12 cellular contexts compared by ENCODE assay signal in the genomic region with DNA sequence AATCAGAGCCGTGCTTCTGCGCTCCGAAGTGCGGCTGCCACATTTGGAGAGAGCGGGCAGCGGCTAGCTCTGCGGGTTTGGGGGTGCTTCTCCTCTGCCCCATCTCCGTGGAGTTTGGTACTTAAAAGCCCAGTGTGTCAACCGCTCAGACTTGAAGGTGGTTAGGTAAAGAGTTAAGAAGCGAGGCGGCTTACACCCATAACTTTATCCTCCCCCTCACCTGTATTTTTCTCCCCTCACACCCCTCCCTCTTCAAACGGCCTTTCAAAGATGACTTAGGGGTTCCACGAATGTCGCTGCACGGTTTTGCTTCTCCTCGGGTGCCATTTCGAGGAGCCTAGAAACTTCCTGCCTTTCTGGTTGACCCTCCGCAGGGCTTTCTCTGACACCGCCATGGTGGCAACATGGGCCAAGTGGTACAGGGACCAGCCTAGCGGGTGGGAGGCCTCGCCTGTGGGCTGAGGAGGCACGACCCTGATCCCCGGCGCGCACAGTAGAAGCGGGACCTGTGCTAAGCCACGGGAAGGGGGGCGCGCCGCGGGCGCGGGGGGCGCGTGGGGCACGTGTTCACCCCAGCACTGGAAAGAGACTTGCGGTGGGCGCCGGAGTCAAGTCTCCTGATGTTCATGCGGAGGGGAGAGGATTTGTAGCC. TPM values are rescaled to one million over a fixed set of nuclear protein-coding genes. Genes with fewer than 3 reads are reported as not detected.
DNase-seq lines count a peak whose midpoint lies in the region; ATAC-seq and TF ChIP-seq lines count a peak whose summit lies in the region.
"Had no signal": no experiment of that assay in that cellular context is flagged by ENCODE, and none has a peak within 500 bp of the region (broad histone marks: within the 10 kb centered on the region; RNA-seq: fewer than 3 reads in every experiment).

No MANE protein-coding gene starts in this region.

- H2BK15ac ChIP-seq in mesendoderm (replicated peaks; ENCODE audit: low read depth) = no peak overlapping the region

- H2BK5ac ChIP-seq in mesendoderm (ENCODE audit: low read length) = no peak overlapping the region

- H3K36me3 Mint-ChIP-seq in endodermal cell (ENCODE audit: low read depth) = no peaks in the 10 kb centered on the region
- H3K36me3 Mint-ChIP-seq in activated CD8-positive, alpha-beta memory T cell treated with anti-CD3 and anti-CD28 coated beads, Interleukin-2, amount 10 ng/mL, durations not matched to agents 7 days and 5 days = peaks cover 4% of the 10 kb centered on the region
- H3K36me3 Mint-ChIP-seq: natural killer cell treated with Interleukin-12 subunit alpha and Interleukin-12 subunit beta and Interleukin-15 and Interleukin-18, amount 100 ng/mL, for 72 hours had no signal

- H3K27me3 ChIP-seq in endodermal cell (ENCODE audit: control insufficient read depth, insufficient read depth, low read length, poor library complexity, severe bottlenecking) (peaks cover 100% of the 10 kb centered on the region), mesendoderm (ENCODE audit: insufficient read depth, low read length, poor library complexity) (peaks cover 21% of the 10 kb centered on the region), thymus (ENCODE audit: control insufficient read depth, insufficient read depth) (peaks cover 67% of the 10 kb centered on the region)

- H3K4ac ChIP-seq in mesendoderm (ENCODE audit: low read depth, low read length) = no peak overlapping the region

- H3K9me3 Mint-ChIP-seq in endodermal cell = no peaks in the 10 kb centered on the region
- H3K9me3 Mint-ChIP-seq in activated CD8-positive, alpha-beta memory T cell treated with anti-CD3 and anti-CD28 coated beads, Interleukin-2, amount 10 ng/mL, durations not matched to agents 7 days and 5 days (ENCODE audit: low read depth) = no peaks in the 10 kb centered on the region
- H3K9me3 Mint-ChIP-seq: effector memory CD8-positive, alpha-beta T cell; natural killer cell treated with Interleukin-12 subunit alpha and Interleukin-12 subunit beta and Interleukin-15 and Interleukin-18, amount 100 ng/mL, for 72 hours had no signal

- TF ChIP-seq CTCF in endodermal cell (conservative IDR thresholded peaks at IDR 0.05) = no peak
- no peak for TF ChIP-seq CTCF in GM10248 (IDR thresholded peaks at IDR 0.05; ENCODE audit: control extremely low read depth, extremely low read depth, low read depth, missing control alignments)

- H3K9me3 ChIP-seq in endodermal cell (ENCODE audit: control insufficient read depth, low read length) (no peaks in the 10 kb centered on the region), thymus (ENCODE audit: control insufficient read depth) (no peaks in the 10 kb centered on the region)

- H3K27ac Mint-ChIP-seq in endodermal cell = no peak overlapping the region
- H3K27ac Mint-ChIP-seq in activated CD8-positive, alpha-beta memory T cell treated with anti-CD3 and anti-CD28 coated beads, Interleukin-2, amount 10 ng/mL, durations not matched to agents 7 days and 5 days = no peak overlapping the region
- H3K27ac Mint-ChIP-seq: activated CD4-positive, alpha-beta T cell treated with anti-CD3 and anti-CD28 coated beads for 36 hours; effector memory CD8-positive, alpha-beta T cell; natural killer cell treated with Interleukin-12 subunit alpha and Interleukin-12 subunit beta and Interleukin-15 and Interleukin-18, amount 100 ng/mL, for 72 hours had no signal

- H4K5ac ChIP-seq in mesendoderm (ENCODE audit: low read length) = no peak overlapping the region

- 3 to 5% methylated on average over 8 to 40 of the region's 40 CpGs for WGBS in endodermal cell (ENCODE audit: insufficient coverage in 1 of 2, insufficient read length in 1 of 2), 2 experiments
- no CpG with 5 or more reads among the region's 40 CpGs for WGBS in mesendoderm (ENCODE audit: extremely low coverage, insufficient coverage, low lambda C conversion rate)
- 7% methylated on average over 40 of the region's 40 CpGs for WGBS in thymus

- no peaks in the 10 kb centered on the region for H3K79me2 ChIP-seq in mesendoderm (ENCODE audit: control insufficient read depth, insufficient read depth, low read length)

- H3K27ac ChIP-seq in endodermal cell (ENCODE audit: low read depth, low read length) (no peak overlapping the region), mesendoderm (ENCODE audit: low read depth, low read length) (no peak overlapping the region), thymus (ENCODE audit: low read depth) (peak overlapping the region; percentile 42)

- H2AK5ac ChIP-seq in mesendoderm (ENCODE audit: low read length) = no peak overlapping the region

- DNase-seq in NCI-H2227 (lab: John Stamatoyannopoulos, UW; ENCODE audit: unreplicated experiment) = peak; percentile 2
- DNase-seq in NCI-H2227 treated with DMSO at 0.1 percent for 48 hours (lab: John Stamatoyannopoulos, UW) = no peak
- peak; percentile 80 for DNase-seq in endodermal cell
- no peak for DNase-seq in mesendoderm
- no peak for DNase-seq in GM10248 (ENCODE audit: extremely low spot score)
- DNase-seq in activated CD8-positive, alpha-beta memory T cell treated with anti-CD3 and anti-CD28 coated beads, Interleukin-2, amount 10 ng/mL, durations not matched to agents 7 days and 5 days = no peak
- DNase-seq: activated CD4-positive, alpha-beta T cell treated with anti-CD3 and anti-CD28 coated beads for 36 hours; DMS 273 treated with DMSO at 0.1 percent for 48 hours; effector memory CD8-positive, alpha-beta T cell had no signal

- peak overlapping the region; percentile 83 for H3K4me3 ChIP-seq in endodermal cell (ENCODE audit: low read length)
- peak overlapping the region; percentile 36 for H3K4me3 ChIP-seq in mesendoderm (ENCODE audit: low read length)
- no peak overlapping the region for H3K4me3 ChIP-seq in thymus (ENCODE audit: low read length)

- no peaks in the 10 kb centered on the region for H3K79me1 ChIP-seq in mesendoderm (ENCODE audit: low read length)

- H3K4me1 ChIP-seq in endodermal cell (ENCODE audit: control insufficient read depth, insufficient read depth, low read length) (peaks cover 11% of the 10 kb centered on the region), mesendoderm (ENCODE audit: control insufficient read depth, low read depth, low read length) (peaks cover 2% of the 10 kb centered on the region), thymus (ENCODE audit: control insufficient read depth, insufficient read depth, low read length) (no peaks in the 10 kb centered on the region)

- H3K36me3 ChIP-seq in endodermal cell (ENCODE audit: control insufficient read depth, insufficient read depth, low read length) (no peaks in the 10 kb centered on the region), mesendoderm (ENCODE audit: control insufficient read depth, insufficient read depth, low read length) (no peaks in the 10 kb centered on the region), thymus (ENCODE audit: control insufficient read depth, insufficient read depth) (no peaks in the 10 kb centered on the region)

- peak overlapping the region; percentile 41 for H3K4me2 ChIP-seq in mesendoderm (ENCODE audit: low read length)

- H3K23ac ChIP-seq in mesendoderm (ENCODE audit: low read length) = no peak overlapping the region

- peak overlapping the region; percentile 93 for H3K56ac ChIP-seq in mesendoderm (ENCODE audit: low read length)

- H3K9ac ChIP-seq in endodermal cell (ENCODE audit: extremely low read depth, low read length, poor library complexity, severe bottlenecking) (no peak overlapping the region), mesendoderm (ENCODE audit: low read length) (peak overlapping the region; percentile 77)

- no peak overlapping the region for H4K8ac ChIP-seq in mesendoderm (ENCODE audit: low read depth, low read length)

- H3K4me3 Mint-ChIP-seq in endodermal cell = no peak overlapping the region
- H3K4me3 Mint-ChIP-seq in activated CD8-positive, alpha-beta memory T cell treated with anti-CD3 and anti-CD28 coated beads, Interleukin-2, amount 10 ng/mL, durations not matched to agents 7 days and 5 days = no peak overlapping the region
- H3K4me3 Mint-ChIP-seq: activated CD4-positive, alpha-beta T cell treated with anti-CD3 and anti-CD28 coated beads for 36 hours; natural killer cell treated with Interleukin-12 subunit alpha and Interleukin-12 subunit beta and Interleukin-15 and Interleukin-18, amount 100 ng/mL, for 72 hours had no signal

- peak overlapping the region; percentile 45 for H3K18ac ChIP-seq in mesendoderm (ENCODE audit: low read length)

- H3K4me1 Mint-ChIP-seq in endodermal cell = peaks cover 36% of the 10 kb centered on the region
- H3K4me1 Mint-ChIP-seq in activated CD8-positive, alpha-beta memory T cell treated with anti-CD3 and anti-CD28 coated beads, Interleukin-2, amount 10 ng/mL, durations not matched to agents 7 days and 5 days = peaks cover 2% of the 10 kb centered on the region

- H2BK120ac ChIP-seq in mesendoderm (ENCODE audit: low read depth, low read length) = no peak overlapping the region

- POLR2A ChIA-PET in GM10248 (lab: Yijun Ruan, JAX) = no interaction called here

- ATAC-seq in GM21515 (IDR thresholded peaks at IDR 0.05; ENCODE audit: unreplicated experiment) = no peak
- no peak for ATAC-seq in activated CD8-positive, alpha-beta memory T cell treated with anti-CD3 and anti-CD28 coated beads, Interleukin-2, amount 10 ng/mL, durations not matched to agents 7 days and 5 days
- ATAC-seq: activated CD4-positive, alpha-beta T cell treated with anti-CD3 and anti-CD28 coated beads for 36 hours; effector memory CD8-positive, alpha-beta T cell; natural killer cell treated with Interleukin-12 subunit alpha and Interleukin-12 subunit beta and Interleukin-15 and Interleukin-18, amount 100 ng/mL, for 72 hours had no signal

- no peaks in the 10 kb centered on the region for H3K27me3 Mint-ChIP-seq in endodermal cell (ENCODE audit: insufficient read depth)
- H3K27me3 Mint-ChIP-seq in activated CD8-positive, alpha-beta memory T cell treated with anti-CD3 and anti-CD28 coated beads, Interleukin-2, amount 10 ng/mL, durations not matched to agents 7 days and 5 days = no peaks in the 10 kb centered on the region

- CTCF ChIA-PET in GM10248 (lab: Yijun Ruan, JAX) = interaction anchor here (1.2 to 1.8 kb wide), 3 partner anchors 8 to 918 kb away, joined by 3 to 6 read pairs (median 4); no protein-coding TSS in a partner anchor
- CTCF ChIA-PET in activated CD8-positive, alpha-beta memory T cell treated with anti-CD3 and anti-CD28 coated beads, Interleukin-2, amount 10 ng/mL, durations not matched to agents 7 days and 5 days (lab: Charles Lee) = interaction anchor here (1.5 kb wide), 1 partner anchor 8 kb away, joined by 3 read pairs; no protein-coding TSS in a partner anchor

RNA-seq across cellular contexts. Expression of a gene that starts 31.8 kb away (rescaled TPM):
- 10 to 100 TPM in 1 of 2 donors, 1 to 10 TPM in 1; 5.3 to 14.1 TPM for total RNA-seq in endodermal cell
- 5.5 TPM for polyA plus RNA-seq in endodermal cell (2013, experiment 1 of 2)
- 6.1 TPM for polyA plus RNA-seq in endodermal cell (2013, experiment 2 of 2)
- 1.8 TPM for polyA plus RNA-seq in mesendoderm (2013, experiment 1 of 2)
- 1.5 TPM for polyA plus RNA-seq in mesendoderm (2013, experiment 2 of 2)
- polyA plus RNA-seq in thymus = 12.4 TPM
- total RNA-seq in activated CD8-positive, alpha-beta memory T cell treated with anti-CD3 and anti-CD28 coated beads, Interleukin-2, amount 10 ng/mL, durations not matched to agents 7 days and 5 days = not detected
- total RNA-seq: activated CD4-positive, alpha-beta T cell treated with anti-CD3 and anti-CD28 coated beads for 36 hours; natural killer cell treated with Interleukin-12 subunit alpha and Interleukin-12 subunit beta and Interleukin-15 and Interleukin-18, amount 100 ng/mL, for 72 hours had no signal

Comparison
In these comparisons a context has a peak if more than half of its experiments do, and no peak if none do; other contexts are left out.
1. DNase-seq: peak in NCI-H2227 (single experiment) and endodermal cell (single experiment); none in NCI-H2227 treated with DMSO at 0.1 percent for 48 hours (single experiment), mesendoderm (single experiment), GM10248 (single experiment) and activated CD8-positive, alpha-beta memory T cell treated with anti-CD3 and anti-CD28 coated beads, Interleukin-2, amount 10 ng/mL, durations not matched to agents 7 days and 5 days (single experiment).
2. RNA of a gene that starts 31.8 kb away (total RNA-seq): 5.3 to 14.1 TPM in endodermal cell; not detected in activated CD8-positive, alpha-beta memory T cell treated with anti-CD3 and anti-CD28 coated beads, Interleukin-2, amount 10 ng/mL, durations not matched to agents 7 days and 5 days; every median in the first group is over 4 times any median in the second.